Comparison of ENCODE assay signal across 19 cellular contexts in the genomic region with DNA sequence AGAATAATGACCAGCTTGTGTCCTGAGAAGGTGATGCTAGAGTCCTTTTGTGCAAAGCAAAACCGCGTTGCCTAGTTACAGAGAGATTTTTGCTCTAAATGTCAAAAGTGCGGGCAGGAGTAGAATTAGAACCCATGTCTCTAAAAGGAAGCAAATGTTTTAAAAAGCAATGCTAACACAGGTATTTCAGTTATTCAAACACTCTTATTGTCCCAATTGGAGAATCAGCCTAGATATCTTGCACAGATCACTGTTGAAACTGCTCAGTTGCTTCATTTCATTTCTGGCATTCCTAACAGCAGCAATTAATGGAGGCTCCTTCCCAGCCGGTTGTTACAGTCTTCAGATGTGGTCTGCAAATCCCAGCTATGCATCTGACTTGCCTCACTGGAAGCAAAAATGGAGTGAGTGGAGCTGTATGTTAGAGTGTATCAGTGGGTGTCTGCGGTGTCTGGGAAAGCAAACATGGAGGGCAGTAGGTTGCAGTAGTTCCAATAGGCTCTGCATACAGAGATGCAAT. TPM values are rescaled to one million over a fixed set of nuclear protein-coding genes. Genes with fewer than 3 reads are reported as not detected.
"Had no signal": no experiment of that assay in that cellular context is flagged by ENCODE, and none has a peak within 500 bp of the region (broad histone marks: within the 10 kb centered on the region; RNA-seq: fewer than 3 reads in every experiment).

No MANE protein-coding gene starts in this region.

- H3K27ac ChIP-seq: colonic mucosa, esophagus squamous epithelium, heart left ventricle, neutrophil, psoas muscle, skin epidermis, tibial artery, upper lobe of right lung, vagina had no signal

- H3K9me3 ChIP-seq: colonic mucosa, esophagus squamous epithelium, heart left ventricle, neutrophil, psoas muscle, tibial artery, upper lobe of right lung, vagina had no signal

- DNase-seq: colonic mucosa; dermis blood vessel endothelial cell; esophagus squamous epithelium; heart left ventricle; hippocampal formation; kidney glomerular epithelial cell; naive thymus-derived CD4-positive, alpha-beta T cell; nephron progenitor cell; psoas muscle; retina; stimulated activated CD4-positive, alpha-beta T cell treated with anti-CD3 and anti-CD28 coated beads, Interleukin-12 subunit alpha, Interleukin-12 subunit beta, amount 100 ng/mL, for 4 hours; stimulated activated CD4-positive, alpha-beta T cell treated with anti-CD3 and anti-CD28 coated beads, Interleukin-2, amount 100 ng/mL, for 48 hours; stimulated activated naive CD8-positive, alpha-beta T cell treated with anti-CD3 and anti-CD28 coated beads, Interleukin-15, Interleukin-2, amounts not matched to agents 100 U/mL and 50 U/mL, for 24 hours; tibial artery; upper lobe of right lung had no signal

- H3K27me3 ChIP-seq: colonic mucosa, esophagus squamous epithelium, heart left ventricle, neutrophil, tibial artery, upper lobe of right lung, vagina had no signal

- H3K4me3 ChIP-seq: colonic mucosa, esophagus squamous epithelium, heart left ventricle, psoas muscle, skin epidermis, tibial artery, upper lobe of right lung, vagina had no signal

- H3K4me1 ChIP-seq: colonic mucosa, psoas muscle, upper lobe of right lung, vagina had no signal

- ATAC-seq: heart left ventricle; naive thymus-derived CD4-positive, alpha-beta T cell; psoas muscle; sciatic nerve; stimulated activated naive CD8-positive, alpha-beta T cell treated with anti-CD3 and anti-CD28 coated beads, Interleukin-15, Interleukin-2, amounts not matched to agents 100 U/mL and 50 U/mL, for 24 hours; upper lobe of right lung had no signal

- H3K36me3 ChIP-seq: colonic mucosa, esophagus squamous epithelium, heart left ventricle, neutrophil, tibial artery, upper lobe of right lung, vagina had no signal

RNA-seq across cellular contexts. Expression of a gene that starts 55.6 kb away (rescaled TPM):
- polyA plus RNA-seq: naive thymus-derived CD4-positive, alpha-beta T cell had no signal
